In genomic region chr2:143955416-143956075, GRCh38 we compare ENCODE assay signal across 18 cellular contexts.
DNase-seq lines count a peak whose midpoint lies in the region; ATAC-seq and TF ChIP-seq lines count a peak whose summit lies in the region.
"Had no signal": no experiment of that assay in that cellular context is flagged by ENCODE, and none has a peak within 500 bp of the region (broad histone marks: within the 10 kb centered on the region; RNA-seq: fewer than 3 reads in every experiment).

No MANE protein-coding gene starts in this region.

- ATAC-seq in HG03354 (IDR thresholded peaks at IDR 0.05; ENCODE audit: poor library complexity, severe bottlenecking, unreplicated experiment) (no peak), GM21447 (IDR thresholded peaks at IDR 0.05; ENCODE audit: unreplicated experiment) (no peak)
- ATAC-seq: GM12878; heart left ventricle; stimulated activated naive CD8-positive, alpha-beta T cell treated with anti-CD3 and anti-CD28 coated beads, Interleukin-15, Interleukin-2, amounts not matched to agents 100 U/mL and 50 U/mL, for 24 hours had no signal

- no peak for TF ChIP-seq CTCF in retinal pigment epithelial cell (conservative IDR thresholded peaks at IDR 0.05; ENCODE audit: low read depth, low read length)

- H3K27me3 ChIP-seq in SJSA1 (replicated peaks), result no peaks in the 10 kb centered on the region
- H3K27me3 ChIP-seq: heart left ventricle had no signal

- peak; percentile 85 for DNase-seq in HCEC 1CT
- peak; percentile 57 to 91 for DNase-seq in SJSA1 (ENCODE audit: low read depth in 1 of 2, low spot score in 2 of 2)
- DNase-seq in fibroblast of gingiva (ENCODE audit: low read depth), result peak; percentile 74
- DNase-seq in retinal pigment epithelial cell (ENCODE audit: low read depth), result peak; percentile 59
- DNase-seq in D341Med (ENCODE audit: low spot score), result no peak
- no peak for DNase-seq in KG1 (lab: John Stamatoyannopoulos, UW)
- DNase-seq: activated CD4-positive, alpha-beta T cell treated with anti-CD3 and anti-CD28 coated beads, Interleukin-2, amount 50 U/mL, for 48 hours; activated effector memory CD4-positive, alpha-beta T cell treated with anti-CD3 and anti-CD28 coated beads, Interleukin-2, amount 50 U/mL, for 16 hours; heart left ventricle; MM.1S; NK-92 treated with Interleukin-12 subunit alpha and Interleukin-12 subunit beta, amount 100 ng/mL, for 24 hours; stimulated activated naive CD8-positive, alpha-beta T cell treated with anti-CD3 and anti-CD28 coated beads, Interleukin-15, Interleukin-2, amounts not matched to agents 100 U/mL and 50 U/mL, for 24 hours; T-helper 1 cell had no signal

- no peaks in the 10 kb centered on the region for H3K9me3 ChIP-seq in SJSA1 (replicated peaks)

- H3K36me3 ChIP-seq in SJSA1, result no peaks in the 10 kb centered on the region
- H3K36me3 ChIP-seq: heart left ventricle had no signal

- H3K4me1 ChIP-seq in SJSA1 (replicated peaks), result peaks cover 33% of the 10 kb centered on the region
- H3K4me1 ChIP-seq: parathyroid adenoma had no signal

- H3K27ac ChIP-seq in SJSA1, result peak overlapping the region; percentile 58
- H3K27ac ChIP-seq: heart left ventricle, parathyroid adenoma had no signal

- H3K4me3 ChIP-seq in SJSA1 (no peak overlapping the region), retinal pigment epithelial cell (ENCODE audit: low read length) (no peak overlapping the region)
- H3K4me3 ChIP-seq: GM12878, heart left ventricle, lung had no signal

Comparison
In these comparisons a context has a peak if more than half of its experiments do, and no peak if none do; other contexts are left out.
1. DNase-seq: peak in HCEC 1CT (single experiment), SJSA1 (2 of 2), fibroblast of gingiva (single experiment) and retinal pigment epithelial cell (single experiment); none in D341Med (single experiment) and KG1 (single experiment).